In genomic region chr14:60893916-60894315, GRCh38 we compare ENCODE assay signal across 21 cellular contexts.
A peak's percentile ranks its signal among the peaks of the same experiment; 100 is the strongest.
DNase-seq lines count a peak whose midpoint lies in the region; ATAC-seq and TF ChIP-seq lines count a peak whose summit lies in the region.
"Had no signal": no experiment of that assay in that cellular context is flagged by ENCODE, and none has a peak within 500 bp of the region (broad histone marks: within the 10 kb centered on the region; RNA-seq: fewer than 3 reads in every experiment).

No MANE protein-coding gene starts in this region.

- no peaks in the 10 kb centered on the region for H3F3A ChIP-seq in GM23248 (ENCODE audit: insufficient read depth)

- H3K9me3 Mint-ChIP-seq in T-helper 2 cell treated with Interferon-gamma antibody and Interleukin-4, amounts not matched to agents 5 μg/mL and 100 μg/mL, for 36 hours, result peaks cover 3% of the 10 kb centered on the region
- H3K9me3 Mint-ChIP-seq in endothelial cell (ENCODE audit: unreplicated experiment), result no peaks in the 10 kb centered on the region

- H3K36me3 Mint-ChIP-seq in T-helper 2 cell treated with Interferon-gamma antibody and Interleukin-4, amounts not matched to agents 5 μg/mL and 100 μg/mL, for 36 hours (ENCODE audit: low read depth), result peaks cover 2% of the 10 kb centered on the region
- no peaks in the 10 kb centered on the region for H3K36me3 Mint-ChIP-seq in endothelial cell (ENCODE audit: low read depth, unreplicated experiment)

- H3K27me3 ChIP-seq in mesendoderm (ENCODE audit: insufficient read depth, low read length, poor library complexity) (no peaks in the 10 kb centered on the region), GM23248 (replicated peaks; ENCODE audit: insufficient read depth) (no peaks in the 10 kb centered on the region)
- H3K27me3 ChIP-seq: BLaER1, Peyer's patch, SJCRH30 had no signal

- H3K56ac ChIP-seq in mesendoderm (ENCODE audit: low read length), result no peak overlapping the region

- H3K27ac ChIP-seq in OCI-LY7 (ENCODE audit: low read depth, low read length, poor library complexity, severe bottlenecking) (peak overlapping the region; percentile 31), mesendoderm (ENCODE audit: low read depth, low read length) (no peak overlapping the region), GM23248 (no peak overlapping the region)
- H3K27ac ChIP-seq: 22Rv1, BLaER1, KMS-11, Peyer's patch, SJCRH30 had no signal

- H3K27ac Mint-ChIP-seq in T-helper 2 cell treated with Interferon-gamma antibody and Interleukin-4, amounts not matched to agents 5 μg/mL and 100 μg/mL, for 36 hours, result peak overlapping the region; percentile 3
- peak overlapping the region; percentile 6 for H3K27ac Mint-ChIP-seq in endothelial cell (ENCODE audit: unreplicated experiment)
- H3K27ac Mint-ChIP-seq: CD4-positive, alpha-beta T cell had no signal

- no peak overlapping the region for H3K4me3 Mint-ChIP-seq in T-helper 2 cell treated with Interferon-gamma antibody and Interleukin-4, amounts not matched to agents 5 μg/mL and 100 μg/mL, for 36 hours
- H3K4me3 Mint-ChIP-seq in endothelial cell (ENCODE audit: unreplicated experiment), result no peak overlapping the region
- H3K4me3 Mint-ChIP-seq: CD4-positive, alpha-beta T cell had no signal

- ATAC-seq in HG03439 (IDR thresholded peaks at IDR 0.05; ENCODE audit: unreplicated experiment), result no peak
- ATAC-seq: GM12878, HepG2 had no signal

- H3K9me3 ChIP-seq in OCI-LY7 (ENCODE audit: low read length) (no peaks in the 10 kb centered on the region), GM23248 (ENCODE audit: low read depth) (no peaks in the 10 kb centered on the region)
- H3K9me3 ChIP-seq: BLaER1, Peyer's patch had no signal

- in situ Hi-C loops in GM23248 (cut with MboI), result no loop called here

- H2AFZ ChIP-seq in OCI-LY7 (ENCODE audit: low read length) (no peak overlapping the region), GM23248 (no peak overlapping the region)

- BruUV-seq in OCI-LY7 (replicated peaks; lab: Mats Ljungman, UMichigan), result no TSS peak

- no CpG with 5 or more reads among the region's 3 CpGs for whole genome bisulfite sequencing in mesendoderm (ENCODE audit: extremely low coverage, insufficient coverage, low lambda C conversion rate)
- WGBS in GM23248 (ENCODE audit: low coverage in 1 of 2, low lambda C conversion rate in 2 of 2, missing lambda C conversion rate in 2 of 2), 2 experiments, result 96 to 97% methylated on average over 3 of the region's 3 CpGs

- peaks cover 20% of the 10 kb centered on the region for H3K4me1 Mint-ChIP-seq in T-helper 2 cell treated with Interferon-gamma antibody and Interleukin-4, amounts not matched to agents 5 μg/mL and 100 μg/mL, for 36 hours (ENCODE audit: low read depth)
- peaks cover 13% of the 10 kb centered on the region for H3K4me1 Mint-ChIP-seq in endothelial cell (ENCODE audit: unreplicated experiment)

- intact Hi-C loops in OCI-LY7 (cut with micrococcal nuclease; ENCODE audit: unreplicated experiment), result no loop called here

- H3K79me1 ChIP-seq in mesendoderm (ENCODE audit: low read length), result peaks cover 2% of the 10 kb centered on the region

- H2BK15ac ChIP-seq in mesendoderm (replicated peaks; ENCODE audit: low read depth), result no peak overlapping the region

- CTCF ChIA-PET in OCI-LY7 (lab: Charles Lee; ENCODE audit: unreplicated experiment), result no interaction called here

- POLR2A ChIA-PET in OCI-LY7 (lab: Charles Lee), result no interaction called here

- H3K9ac ChIP-seq in mesendoderm (ENCODE audit: low read length), result no peak overlapping the region
- no peak overlapping the region for H3K9ac ChIP-seq in GM23248
- H3K9ac ChIP-seq: BLaER1, KMS-11 had no signal

- H3K4ac ChIP-seq in mesendoderm (ENCODE audit: low read depth, low read length), result no peak overlapping the region

- H3K9me2 ChIP-seq in OCI-LY7 (ENCODE audit: insufficient read depth, low read length) (no peaks in the 10 kb centered on the region), GM23248 (ENCODE audit: insufficient read depth) (no peaks in the 10 kb centered on the region)

- DNase-seq in T-helper 2 cell treated with Interferon-gamma antibody and Interleukin-4, amounts not matched to agents 5 μg/mL and 100 μg/mL, for 36 hours (ENCODE audit: low spot score), result no peak
- DNase-seq in T-helper 2 cell (no peak), OCI-LY7 (ENCODE audit: low spot score) (peak; percentile 42), endothelial cell (ENCODE audit: low spot score) (no peak), mesendoderm (peak; percentile 4), GM23248 (no peak), NCI-H510A (lab: John Stamatoyannopoulos, UW) (no peak)
- DNase-seq: ACHN; CD4-positive, alpha-beta T cell; COR-L47; DMS79; NCI-H1417; NCI-H1930; Peyer's patch; SJCRH30 had no signal

- H2AK5ac ChIP-seq in mesendoderm (ENCODE audit: low read length), result no peak overlapping the region

- H3K36me3 ChIP-seq in OCI-LY7 (ENCODE audit: insufficient read depth, low read length) (no peaks in the 10 kb centered on the region), mesendoderm (ENCODE audit: control insufficient read depth, insufficient read depth, low read length) (no peaks in the 10 kb centered on the region), GM23248 (ENCODE audit: low read depth) (no peaks in the 10 kb centered on the region)
- H3K36me3 ChIP-seq: BLaER1, Peyer's patch had no signal

- H4K20me1 ChIP-seq in OCI-LY7 (ENCODE audit: insufficient read depth, low read length) (no peaks in the 10 kb centered on the region), GM23248 (ENCODE audit: insufficient read depth) (no peaks in the 10 kb centered on the region)
- H4K20me1 ChIP-seq: BLaER1 had no signal

- no peak overlapping the region for H3K4me3 ChIP-seq in OCI-LY7 (ENCODE audit: low read depth, low read length, poor library complexity, severe bottlenecking)
- H3K4me3 ChIP-seq in mesendoderm (ENCODE audit: low read length), result no peak overlapping the region
- no peak overlapping the region for H3K4me3 ChIP-seq in GM23248
- H3K4me3 ChIP-seq: BLaER1, GM12878, Peyer's patch, SJCRH30 had no signal

- no peak overlapping the region for H3K23ac ChIP-seq in mesendoderm (ENCODE audit: low read length)

- no peak overlapping the region for H4K8ac ChIP-seq in mesendoderm (ENCODE audit: low read depth, low read length)

- H2BK5ac ChIP-seq in mesendoderm (ENCODE audit: low read length), result no peak overlapping the region

- no peak overlapping the region for H3K18ac ChIP-seq in mesendoderm (ENCODE audit: low read length)

- no peak for TF ChIP-seq CTCF in OCI-LY7 (conservative IDR thresholded peaks at IDR 0.05; ENCODE audit: low read length)
- TF ChIP-seq CTCF in endothelial cell (IDR thresholded peaks at IDR 0.05; ENCODE audit: unreplicated experiment), result no peak

- peak overlapping the region; percentile 30 for H3K4me2 ChIP-seq in OCI-LY7 (ENCODE audit: low read length)
- no peak overlapping the region for H3K4me2 ChIP-seq in mesendoderm (ENCODE audit: low read length)
- H3K4me2 ChIP-seq in GM23248 (ENCODE audit: unreplicated experiment), result no peak overlapping the region
- H3K4me2 ChIP-seq: BLaER1, KMS-11 had no signal

- H3K4me1 ChIP-seq in OCI-LY7 (ENCODE audit: insufficient read depth, low read length, poor library complexity, severe bottlenecking) (peaks cover 12% of the 10 kb centered on the region), mesendoderm (ENCODE audit: control insufficient read depth, low read depth, low read length) (no peaks in the 10 kb centered on the region), GM23248 (ENCODE audit: insufficient read depth) (no peaks in the 10 kb centered on the region)
- H3K4me1 ChIP-seq: Peyer's patch had no signal

- no peak overlapping the region for H4K5ac ChIP-seq in mesendoderm (ENCODE audit: low read length)

- no peaks in the 10 kb centered on the region for H3K27me3 Mint-ChIP-seq in T-helper 2 cell treated with Interferon-gamma antibody and Interleukin-4, amounts not matched to agents 5 μg/mL and 100 μg/mL, for 36 hours (ENCODE audit: low read depth)
- H3K27me3 Mint-ChIP-seq in endothelial cell (ENCODE audit: unreplicated experiment), result peaks cover 3% of the 10 kb centered on the region
- H3K27me3 Mint-ChIP-seq: CD4-positive, alpha-beta T cell had no signal

- H2BK120ac ChIP-seq in mesendoderm (ENCODE audit: low read depth, low read length), result no peak overlapping the region

- 0 out of 2 replicates have a peak, but pooled peaks cover 3% of the 10 kb centered on the region for H3K79me2 ChIP-seq in OCI-LY7 (ENCODE audit: insufficient read depth, low read depth, low read length)
- H3K79me2 ChIP-seq in mesendoderm (ENCODE audit: control insufficient read depth, insufficient read depth, low read length), result no peaks in the 10 kb centered on the region
- peaks cover 48% of the 10 kb centered on the region for H3K79me2 ChIP-seq in GM23248 (ENCODE audit: insufficient read depth)

Comparison
In these comparisons a context has a peak if more than half of its experiments do, and no peak if none do; other contexts are left out.
1. DNase-seq: peak in OCI-LY7 (single experiment) and mesendoderm (single experiment); none in T-helper 2 cell treated with Interferon-gamma antibody and Interleukin-4, amounts not matched to agents 5 μg/mL and 100 μg/mL, for 36 hours (single experiment), T-helper 2 cell (0 of 5), endothelial cell (single experiment), GM23248 (single experiment) and NCI-H510A (single experiment).